ENCODE assay signal across 8 cellular contexts in genomic region chr17:59406808-59407381, GRCh38.
DNase-seq lines count a peak whose midpoint lies in the region; ATAC-seq and TF ChIP-seq lines count a peak whose summit lies in the region.

No MANE protein-coding gene starts in this region.

- H3K36me3 ChIP-seq in fibroblast of lung (ENCODE audit: control insufficient read depth, insufficient read depth, low read length) (no peaks in the 10 kb centered on the region), rectal smooth muscle tissue (ENCODE audit: control insufficient read depth, insufficient read depth, low read length) (peaks cover 5% of the 10 kb centered on the region)

- H4K20me1 ChIP-seq in fibroblast of lung (ENCODE audit: control insufficient read depth, extremely low read depth, insufficient read depth, low read length): no peaks in the 10 kb centered on the region

- H3K4me1 ChIP-seq in fibroblast of lung (ENCODE audit: control insufficient read depth, extremely low read depth, insufficient read depth, low read length) (peaks cover 2% of the 10 kb centered on the region), rectal smooth muscle tissue (ENCODE audit: control insufficient read depth, insufficient read depth, low read length) (peaks cover 5% of the 10 kb centered on the region)

- no peaks in the 10 kb centered on the region for H3K27me3 ChIP-seq in fibroblast of lung (ENCODE audit: control insufficient read depth, insufficient read depth, low read length)
- H3K27me3 ChIP-seq in rectal smooth muscle tissue (ENCODE audit: control insufficient read depth, insufficient read depth, low read length): no peaks in the 10 kb centered on the region

- no peak overlapping the region for H3K27ac Mint-ChIP-seq in activated T-helper 17 cell treated with anti-CD3 and anti-CD28 coated beads, Interleukin-2, amount 50 U/mL, for 72 hours

- H3K27ac ChIP-seq in fibroblast of lung (ENCODE audit: insufficient read depth, low read length): no peak overlapping the region
- H3K27ac ChIP-seq in rectal smooth muscle tissue (ENCODE audit: low read depth, low read length): peak overlapping the region; percentile 60

- TF ChIP-seq CTCF in fibroblast of lung (conservative IDR thresholded peaks at IDR 0.05 in 1 of 2, IDR thresholded peaks at IDR 0.05 in 1 of 2; ENCODE audit: low read depth in 1 of 2, low read length in 2 of 2): no peak

- ATAC-seq in GM18867 (IDR thresholded peaks at IDR 0.05; ENCODE audit: unreplicated experiment) (no peak), GM18505 (IDR thresholded peaks at IDR 0.05; ENCODE audit: unreplicated experiment) (no peak)
- no peak for ATAC-seq in activated T-helper 17 cell treated with anti-CD3 and anti-CD28 coated beads, Interleukin-2, amount 50 U/mL, for 72 hours (replicated peaks)

- peak overlapping the region; percentile 52 for H3K4me2 ChIP-seq in fibroblast of lung (ENCODE audit: extremely low read depth, insufficient read depth, low read length)

- no peak overlapping the region for H2AFZ ChIP-seq in fibroblast of lung (ENCODE audit: low read length)

- no peaks in the 10 kb centered on the region for H3K27me3 Mint-ChIP-seq in activated T-helper 17 cell treated with anti-CD3 and anti-CD28 coated beads, Interleukin-2, amount 50 U/mL, for 72 hours

- H3K4me3 ChIP-seq in fibroblast of lung (replicated peaks in 1 of 4; ENCODE audit: control extremely low read depth in 1 of 4, insufficient read depth in 1 of 4, low read depth in 3 of 4, low read length in 4 of 4) (no peak overlapping the region), rectal smooth muscle tissue (ENCODE audit: low read length) (no peak overlapping the region)

- peaks cover 3% of the 10 kb centered on the region for H3K9me3 Mint-ChIP-seq in activated T-helper 17 cell treated with anti-CD3 and anti-CD28 coated beads, Interleukin-2, amount 50 U/mL, for 72 hours

- H3K79me2 ChIP-seq in fibroblast of lung (ENCODE audit: control insufficient read depth, insufficient read depth, low read length): no peaks in the 10 kb centered on the region

- H3K9ac ChIP-seq in fibroblast of lung (ENCODE audit: insufficient read depth, low read length) (no peak overlapping the region), rectal smooth muscle tissue (ENCODE audit: low read length) (no peak overlapping the region)

- no peaks in the 10 kb centered on the region for H3K9me3 ChIP-seq in fibroblast of lung (ENCODE audit: control insufficient read depth, insufficient read depth, low read depth, low read length)

- H3K4me1 Mint-ChIP-seq in activated T-helper 17 cell treated with anti-CD3 and anti-CD28 coated beads, Interleukin-2, amount 50 U/mL, for 72 hours: no peaks in the 10 kb centered on the region

- TF ChIP-seq POLR2A in GM18505 (IDR thresholded peaks at IDR 0.05; ENCODE audit: borderline replicate concordance, extremely low read depth, insufficient read depth, insufficient read length): no peak

- H3K4me3 Mint-ChIP-seq in activated T-helper 17 cell treated with anti-CD3 and anti-CD28 coated beads, Interleukin-2, amount 50 U/mL, for 72 hours: no peak overlapping the region

- peaks cover 11% of the 10 kb centered on the region for H3K36me3 Mint-ChIP-seq in activated T-helper 17 cell treated with anti-CD3 and anti-CD28 coated beads, Interleukin-2, amount 50 U/mL, for 72 hours (ENCODE audit: low read depth)

- DNase-seq in Daoy (ENCODE audit: low read depth) (peak; percentile 17), NCI-H510A treated with DMSO at 0.1 percent for 48 hours (lab: John Stamatoyannopoulos, UW) (peak; percentile 87), fibroblast of lung (ENCODE audit: low read depth in 2 of 2) (peak; percentile 63 to 76)
- no peak for DNase-seq in stimulated activated CD4-positive, alpha-beta T cell treated with anti-CD3 and anti-CD28 coated beads, Interleukin-15, amount 100 ng/mL, for 24 hours
